8 cellular contexts compared by ENCODE assay signal in the genomic region with DNA sequence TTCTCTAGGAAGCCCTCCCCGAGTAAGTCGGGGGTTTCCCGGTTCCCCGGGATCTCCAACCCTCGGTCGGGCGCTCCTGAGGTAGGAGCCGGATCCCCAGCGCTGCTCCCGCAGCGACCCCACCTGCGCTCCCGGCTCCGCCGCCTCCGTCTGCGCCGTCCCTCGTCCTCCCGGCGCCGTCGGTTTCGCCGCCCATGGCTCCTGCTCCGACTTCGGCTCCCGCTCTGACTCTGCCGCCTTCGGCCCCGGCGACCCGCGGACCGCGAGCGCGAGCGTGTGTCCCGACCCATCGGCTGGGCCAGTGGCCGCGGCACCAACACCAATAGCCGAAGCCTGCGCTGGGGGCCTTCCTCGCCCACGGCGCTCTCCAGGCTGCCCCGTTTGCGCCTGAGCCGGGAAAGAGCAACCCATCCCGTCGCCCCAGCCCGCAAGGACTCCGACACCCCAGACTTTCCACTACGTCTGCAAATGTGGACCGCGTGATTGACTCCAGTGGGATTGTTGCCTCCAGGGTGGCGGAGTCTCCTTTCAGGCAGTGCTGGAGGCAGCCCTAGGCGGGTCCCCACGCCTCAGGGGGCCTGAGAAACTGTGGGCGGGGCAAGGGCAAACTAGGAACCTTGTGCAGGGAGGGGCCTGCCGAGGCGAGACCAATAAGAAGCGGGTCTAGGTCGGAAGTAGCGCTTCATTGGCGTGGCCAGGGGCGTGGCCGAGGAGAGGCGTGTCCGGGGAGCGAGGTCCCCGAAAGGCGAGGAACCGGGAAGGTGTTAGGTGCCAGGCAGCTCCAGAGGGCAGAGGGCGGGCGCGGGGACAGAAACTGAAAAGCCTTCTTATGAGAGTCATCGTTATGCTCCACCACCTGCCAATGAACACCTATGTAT. TPM values are rescaled to one million over a fixed set of nuclear protein-coding genes. Genes with fewer than 3 reads are reported as not detected.
A peak's percentile ranks its signal among the peaks of the same experiment; 100 is the strongest.
DNase-seq lines count a peak whose midpoint lies in the region; ATAC-seq and TF ChIP-seq lines count a peak whose summit lies in the region.

A gene (minus strand): TSS at position 318 of the 878 bp plus-strand sequence. CDS start 28 bp downstream, at position 290.

- H3K36me3 Mint-ChIP-seq in activated CD4-positive, alpha-beta T cell treated with anti-CD3 and anti-CD28 coated beads, Interleukin-2, amount 10 ng/mL, durations not matched to agents 7 days and 5 days (ENCODE audit: low read depth) = peaks cover 3% of the 10 kb centered on the region

- H3K9me3 Mint-ChIP-seq in activated CD4-positive, alpha-beta T cell treated with anti-CD3 and anti-CD28 coated beads, Interleukin-2, amount 10 ng/mL, durations not matched to agents 7 days and 5 days = no peaks in the 10 kb centered on the region

- H3K4me1 Mint-ChIP-seq in activated CD4-positive, alpha-beta T cell treated with anti-CD3 and anti-CD28 coated beads, Interleukin-2, amount 10 ng/mL, durations not matched to agents 7 days and 5 days = peaks cover 25% of the 10 kb centered on the region

- H3K27ac ChIP-seq in coronary artery (peak within 1 kb of the TSS; percentile 89 to 96), layer of hippocampus (ENCODE audit: low read depth, low read length) (peak within 1 kb of the TSS; percentile 100)

- no peaks in the 10 kb centered on the region for H3K27me3 ChIP-seq in layer of hippocampus (ENCODE audit: control insufficient read depth, insufficient read depth, low read length)

- H3K4me3 ChIP-seq in coronary artery = peak within 1 kb of the TSS; percentile 82

- peak within 1 kb of the TSS; percentile 99 for H3K27ac Mint-ChIP-seq in activated CD4-positive, alpha-beta T cell treated with anti-CD3 and anti-CD28 coated beads, Interleukin-2, amount 10 ng/mL, durations not matched to agents 7 days and 5 days

- peak; percentile 79 for ATAC-seq in HG03460 (IDR thresholded peaks at IDR 0.05; ENCODE audit: unreplicated experiment)

- CTCF ChIA-PET in activated CD4-positive, alpha-beta T cell treated with anti-CD3 and anti-CD28 coated beads, Interleukin-2, amount 10 ng/mL, durations not matched to agents 7 days and 5 days (lab: Charles Lee) = interaction anchor here (0.6 to 1.4 kb wide), 3 partner anchors 12 to 361 kb away, joined by 3 to 6 read pairs (median 4); no protein-coding TSS in a partner anchor

- POLR2A ChIA-PET in activated CD4-positive, alpha-beta T cell treated with anti-CD3 and anti-CD28 coated beads, Interleukin-2, amount 10 ng/mL, durations not matched to agents 7 days and 5 days (lab: Charles Lee) = no interaction called here

- H3K27me3 Mint-ChIP-seq in activated CD4-positive, alpha-beta T cell treated with anti-CD3 and anti-CD28 coated beads, Interleukin-2, amount 10 ng/mL, durations not matched to agents 7 days and 5 days = no peaks in the 10 kb centered on the region

- H3K4me3 Mint-ChIP-seq in activated CD4-positive, alpha-beta T cell treated with anti-CD3 and anti-CD28 coated beads, Interleukin-2, amount 10 ng/mL, durations not matched to agents 7 days and 5 days = peak within 1 kb of the TSS; percentile 80

- TF ChIP-seq CTCF in coronary artery (IDR thresholded peaks at IDR 0.05) = no peak

- peak; percentile 99 for DNase-seq in Ammon's horn (ENCODE audit: low spot score)
- DNase-seq in GM19240 (ENCODE audit: insufficient read length, low spot score) = peak; percentile 100
- peak; percentile 99 for DNase-seq in NCI-H69 (lab: John Stamatoyannopoulos, UW)
- DNase-seq in activated CD4-positive, alpha-beta T cell treated with anti-CD3 and anti-CD28 coated beads, Interleukin-2, amount 10 ng/mL, durations not matched to agents 7 days and 5 days = peak; percentile 99
- peak; percentile 98 for DNase-seq in coronary artery (ENCODE audit: low spot score)
- DNase-seq in stimulated activated CD4-positive, alpha-beta T cell treated with anti-CD3 and anti-CD28 coated beads, Interleukin-1b, Interleukin-23, amount 100 ng/mL, for 4 hours (ENCODE audit: low read depth in 2 of 2) = peak; percentile 98

RNA-seq across cellular contexts. Expression of the gene that starts here (rescaled TPM):
- 10 to 100 TPM; 31.8 to 39.1 TPM for total RNA-seq in activated CD4-positive, alpha-beta T cell treated with anti-CD3 and anti-CD28 coated beads, Interleukin-2, amount 10 ng/mL, durations not matched to agents 7 days and 5 days

Comparison
In these comparisons a context has a peak if more than half of its experiments do, and no peak if none do; other contexts are left out.
1. Peak in every context shown above with its lines: DNase-seq, ATAC-seq, H3K4me3 ChIP-seq and H3K27ac ChIP-seq.